Comparison of ENCODE assay signal across 18 cellular contexts in genomic region chr17:1126327-1126726, GRCh38.
"Had no signal": no experiment of that assay in that cellular context is flagged by ENCODE, and none has a peak within 500 bp of the region (broad histone marks: within the 10 kb centered on the region; RNA-seq: fewer than 3 reads in every experiment).

No MANE protein-coding gene starts in this region.

- DNase-seq: activated CD4-positive, CD25-positive, alpha-beta regulatory T cell treated with anti-CD3 and anti-CD28 coated beads, Interleukin-2, amount 50 U/mL, for 72 hours; activated CD8-positive, alpha-beta memory T cell treated with anti-CD3 and anti-CD28 coated beads for 24 hours; activated CD8-positive, alpha-beta memory T cell treated with anti-CD3 and anti-CD28 coated beads, Interleukin-2, amount 50 U/mL, for 48 hours; activated effector memory CD4-positive, alpha-beta T cell treated with Interleukin-2 at 50 U/mL for 16 hours; activated naive CD4-positive, alpha-beta T cell treated with anti-CD3 and anti-CD28 coated beads, Interleukin-2, amount 10 ng/mL, durations not matched to agents 7 days and 5 days; activated T-cell treated with anti-CD3 and anti-CD28 coated beads, Interleukin-2, amount 50 U/mL, for 48 hours; erythroblast; gastrocnemius medialis; mesendoderm; naive thymus-derived CD4-positive, alpha-beta T cell; small intestine; stimulated activated CD4-positive, alpha-beta T cell treated with anti-CD3 and anti-CD28 coated beads, Interleukin-15, amount 100 ng/mL, for 24 hours; stimulated activated CD4-positive, alpha-beta T cell treated with anti-CD3 and anti-CD28 coated beads, Interleukin-4, amount 100 ng/mL, for 1 hour; stimulated activated naive CD8-positive, alpha-beta T cell treated with anti-CD3 and anti-CD28 coated beads, Interleukin-15, amount 100 ng/mL, for 72 hours; T-helper 17 cell; upper lobe of right lung had no signal

- H3K36me3 ChIP-seq: gastrocnemius medialis, upper lobe of right lung had no signal

- H3K27me3 ChIP-seq: heart left ventricle, upper lobe of right lung had no signal

- H3K4me3 Mint-ChIP-seq: activated naive CD4-positive, alpha-beta T cell treated with anti-CD3 and anti-CD28 coated beads, Interleukin-2, amount 10 ng/mL, durations not matched to agents 7 days and 5 days; stimulated activated naive CD8-positive, alpha-beta T cell treated with anti-CD3 and anti-CD28 coated beads, Interleukin-15, amount 100 ng/mL, for 72 hours; T-helper 17 cell had no signal

- H3K27ac Mint-ChIP-seq: naive thymus-derived CD4-positive, alpha-beta T cell; stimulated activated naive CD8-positive, alpha-beta T cell treated with anti-CD3 and anti-CD28 coated beads, Interleukin-15, amount 100 ng/mL, for 72 hours; T-helper 17 cell had no signal

- H3K4me3 ChIP-seq: gastrocnemius medialis, heart left ventricle, upper lobe of right lung had no signal

- H3K27ac ChIP-seq: gastrocnemius medialis, heart left ventricle, upper lobe of right lung, VCaP had no signal

- ATAC-seq: naive thymus-derived CD4-positive, alpha-beta T cell; stimulated activated naive CD8-positive, alpha-beta T cell treated with anti-CD3 and anti-CD28 coated beads, Interleukin-15, amount 100 ng/mL, for 72 hours; T-helper 17 cell; upper lobe of right lung had no signal

- H3K36me3 Mint-ChIP-seq: activated naive CD4-positive, alpha-beta T cell treated with anti-CD3 and anti-CD28 coated beads, Interleukin-2, amount 10 ng/mL, durations not matched to agents 7 days and 5 days had no signal

- H3K9me3 Mint-ChIP-seq: activated naive CD4-positive, alpha-beta T cell treated with anti-CD3 and anti-CD28 coated beads, Interleukin-2, amount 10 ng/mL, durations not matched to agents 7 days and 5 days; stimulated activated naive CD8-positive, alpha-beta T cell treated with anti-CD3 and anti-CD28 coated beads, Interleukin-15, amount 100 ng/mL, for 72 hours had no signal

- H3K27me3 Mint-ChIP-seq: naive thymus-derived CD4-positive, alpha-beta T cell; T-helper 17 cell had no signal

- H3K9me3 ChIP-seq: gastrocnemius medialis, upper lobe of right lung had no signal
